Comparison of ENCODE assay signal across 8 cellular contexts in the genomic region with DNA sequence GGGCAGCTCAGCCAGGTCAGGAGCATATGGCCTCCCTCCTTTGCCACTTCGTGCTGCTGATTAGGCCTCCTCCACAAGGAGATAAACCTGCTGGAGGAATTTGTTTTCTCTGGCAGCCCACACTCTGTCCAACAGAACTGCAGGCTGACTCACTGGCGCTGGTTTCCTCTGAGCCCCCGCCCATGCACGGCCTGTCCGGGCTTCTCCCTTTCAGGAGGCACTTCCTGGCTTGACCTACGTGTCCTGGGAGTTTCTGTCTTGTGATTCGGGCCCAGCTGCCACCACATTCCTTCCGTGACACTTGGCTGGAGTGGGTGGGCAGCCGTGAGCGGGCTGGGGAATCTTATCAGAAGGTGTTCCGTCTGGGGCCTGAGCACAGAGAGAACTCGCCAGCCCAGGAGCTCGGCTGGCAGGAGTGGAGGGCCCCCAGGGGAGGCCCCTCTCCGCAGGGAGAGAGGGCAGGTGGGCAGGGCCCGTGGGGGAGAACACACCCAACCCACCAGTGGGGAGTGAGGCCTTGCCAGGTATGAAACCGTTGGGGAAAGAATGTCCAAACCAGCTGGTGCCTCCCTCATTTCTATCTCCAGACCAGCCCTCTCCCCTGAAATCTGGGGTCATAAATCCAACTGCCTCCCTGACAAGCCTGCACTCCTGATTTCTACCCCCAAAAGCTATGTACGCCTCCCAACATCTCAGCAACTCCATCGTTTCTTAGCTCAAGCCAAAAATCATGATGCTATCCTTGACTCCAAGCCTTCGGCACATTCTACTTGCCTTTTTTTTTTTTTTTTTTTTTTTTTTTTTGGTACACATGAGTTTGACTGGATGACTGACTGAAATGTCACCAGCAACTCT.
DNase-seq lines count a peak whose midpoint lies in the region; ATAC-seq and TF ChIP-seq lines count a peak whose summit lies in the region.

No MANE protein-coding gene starts in this region.

- peaks cover 0 to 6% (median 0%) of the 10 kb centered on the region in 8 donors for H3K9me3 ChIP-seq in spleen

- intact Hi-C loops in spleen (cut with DNase I; ENCODE audit: low total_unique reads): no loop called here

- no peak for ATAC-seq in HG03039 (IDR thresholded peaks at IDR 0.05; ENCODE audit: unreplicated experiment)
- no peak for ATAC-seq in HG03520 (IDR thresholded peaks at IDR 0.05; ENCODE audit: unreplicated experiment)

- TF ChIP-seq CTCF in astrocyte of the cerebellum (IDR thresholded peaks at IDR 0.05; ENCODE audit: low read depth, low read length, missing control alignments): no peak
- no peak for TF ChIP-seq CTCF in spleen (IDR thresholded peaks at IDR 0.05 in 8 of 11, conservative IDR thresholded peaks at IDR 0.05 in 3 of 11)

- no peak overlapping the region for H3K4me3 ChIP-seq in astrocyte of the cerebellum (ENCODE audit: low read depth, low read length)
- H3K4me3 ChIP-seq in spleen: no peak overlapping the region

- H3K27me3 ChIP-seq in spleen (replicated peaks in 1 of 7): no peaks in the 10 kb centered on the region

- H3K4me1 ChIP-seq in spleen: peaks cover 24 to 55% (median 51%) of the 10 kb centered on the region in 6 donors

- peak; percentile 96 for DNase-seq in HCEC 1CT
- peak; percentile 77 for DNase-seq in astrocyte of the cerebellum (ENCODE audit: low read depth)
- peak; percentile 97 for DNase-seq in islet precursor cell
- no peak for DNase-seq in spleen
- DNase-seq in NCI-H1694 treated with DMSO at 0.1 percent for 48 hours (lab: John Stamatoyannopoulos, UW): no peak
- no peak for DNase-seq in KG1 (lab: John Stamatoyannopoulos, UW)

- WGBS in spleen, 5 donors: 57 to 78% (median 65%) methylated on average over 13 to 19 of the region's 19 CpGs

- no peak for TF ChIP-seq POLR2A in spleen (IDR thresholded peaks at IDR 0.05)

- peak overlapping the region; percentile 14 to 83 (median 74) for H3K27ac ChIP-seq in spleen

- in situ Hi-C loops in astrocyte of the cerebellum (cut with HindIII; ENCODE audit: low sequenced_read_pairs): no loop called here

- H3K36me3 ChIP-seq in spleen: no peaks in the 10 kb centered on the region

Comparison
In these comparisons a context has a peak if more than half of its experiments do, and no peak if none do; other contexts are left out.
1. DNase-seq: peak in HCEC 1CT (single experiment), astrocyte of the cerebellum (single experiment) and islet precursor cell (single experiment); none in spleen (single experiment), NCI-H1694 treated with DMSO at 0.1 percent for 48 hours (single experiment) and KG1 (single experiment).